Comparison of ENCODE assay signal across 8 cellular contexts in genomic region chr6:109008061-109008460, GRCh38.
DNase-seq lines count a peak whose midpoint lies in the region; ATAC-seq, FAIRE-seq and TF ChIP-seq lines count a peak whose summit lies in the region.

No MANE protein-coding gene starts in this region.

- H3K4me3 ChIP-seq in kidney (ENCODE audit: low read length in 2 of 2) (peak overlapping the region; percentile 62 to 94), tibial artery (peak overlapping the region; percentile 65 to 87)

- H3K36me3 Mint-ChIP-seq in activated T-cell treated with anti-CD3 and anti-CD28 coated beads, Interleukin-2, amount 50 U/mL, for 4 hours (ENCODE audit: insufficient read depth): no peaks in the 10 kb centered on the region
- H3K36me3 Mint-ChIP-seq in activated T-helper 1 cell treated with anti-CD3 and anti-CD28 coated beads, Interleukin-12 subunit alpha, Interleukin-12 subunit beta, Interleukin-2, Interleukin-4 antibody, amounts not matched to agents 30 ng/mL and 10 ng/mL and 1 ng/mL, durations not matched to agents 14 hours and 24 hours and 36 hours (ENCODE audit: low read depth): peaks cover 6% of the 10 kb centered on the region

- H3K36me3 ChIP-seq in kidney (ENCODE audit: control insufficient read depth in 1 of 2, insufficient read depth in 2 of 2, low read length in 2 of 2): no peaks in the 10 kb centered on the region
- H3K36me3 ChIP-seq in tibial artery: no peaks in the 10 kb centered on the region

- H3K4me1 ChIP-seq in kidney (ENCODE audit: control insufficient read depth in 1 of 2, insufficient read depth in 1 of 2, low read depth in 1 of 2, low read length in 2 of 2) (peaks cover 0 to 5% of the 10 kb centered on the region in 2 donors), tibial artery (peaks cover 0 to 48% (median 28%) of the 10 kb centered on the region in 4 donors)

- peak overlapping the region; percentile 93 for H3K4me3 Mint-ChIP-seq in activated T-cell treated with anti-CD3 and anti-CD28 coated beads, Interleukin-2, amount 50 U/mL, for 4 hours
- H3K4me3 Mint-ChIP-seq in activated T-helper 1 cell treated with anti-CD3 and anti-CD28 coated beads, Interleukin-12 subunit alpha, Interleukin-12 subunit beta, Interleukin-2, Interleukin-4 antibody, amounts not matched to agents 30 ng/mL and 10 ng/mL and 1 ng/mL, durations not matched to agents 14 hours and 24 hours and 36 hours: peak overlapping the region; percentile 96

- H3K27ac ChIP-seq in kidney (ENCODE audit: low read depth in 2 of 2, low read length in 2 of 2): no peak overlapping the region
- H3K27ac ChIP-seq in tibial artery: peak overlapping the region; percentile 81 to 86

- H3K27me3 Mint-ChIP-seq in activated T-cell treated with anti-CD3 and anti-CD28 coated beads, Interleukin-2, amount 50 U/mL, for 4 hours (ENCODE audit: low read depth): no peaks in the 10 kb centered on the region
- no peaks in the 10 kb centered on the region for H3K27me3 Mint-ChIP-seq in activated T-helper 1 cell treated with anti-CD3 and anti-CD28 coated beads, Interleukin-12 subunit alpha, Interleukin-12 subunit beta, Interleukin-2, Interleukin-4 antibody, amounts not matched to agents 30 ng/mL and 10 ng/mL and 1 ng/mL, durations not matched to agents 14 hours and 24 hours and 36 hours (ENCODE audit: insufficient read depth)

- TF ChIP-seq CTCF in kidney (IDR thresholded peaks at IDR 0.05; ENCODE audit: borderline replicate concordance, extremely low read depth, insufficient read depth): no peak
- no peak for TF ChIP-seq CTCF in tibial artery (IDR thresholded peaks at IDR 0.05)

- H3K9me3 ChIP-seq in kidney (ENCODE audit: control insufficient read depth in 1 of 2, low read length in 2 of 2) (no peaks in the 10 kb centered on the region), tibial artery (no peaks in the 10 kb centered on the region)

- H3K27ac Mint-ChIP-seq in activated T-helper 1 cell treated with anti-CD3 and anti-CD28 coated beads, Interleukin-12 subunit alpha, Interleukin-12 subunit beta, Interleukin-2, Interleukin-4 antibody, amounts not matched to agents 30 ng/mL and 10 ng/mL and 1 ng/mL, durations not matched to agents 14 hours and 24 hours and 36 hours: peak overlapping the region; percentile 74

- H3K27me3 ChIP-seq in tibial artery: no peaks in the 10 kb centered on the region

- intact Hi-C loops in activated T-helper 1 cell treated with anti-CD3 and anti-CD28 coated beads, Interleukin-12 subunit alpha, Interleukin-12 subunit beta, Interleukin-2, Interleukin-4 antibody, amounts not matched to agents 30 ng/mL and 10 ng/mL and 1 ng/mL, durations not matched to agents 14 hours and 24 hours and 36 hours (cut with micrococcal nuclease): loop anchor here (1.0 to 10.0 kb wide), 16 partner anchors 51 to 1809 kb away; partner anchors contain the start of genes AK9, ARMC2, CD164 and CDK19
- intact Hi-C loops in kidney (cut with DNase I) (no loop called here), tibial artery (cut with DNase I; ENCODE audit: low total_unique reads) (loop anchor here (5.0 to 10.0 kb wide), 2 partner anchors 61 to 453 kb away; no protein-coding TSS in a partner anchor)

- no peak for DNase-seq in activated T-cell treated with anti-CD3 and anti-CD28 coated beads, Interleukin-2, amount 50 U/mL, for 4 hours
- no peak for DNase-seq in activated T-cell treated with anti-CD3 and anti-CD28 coated beads, Interleukin-2, amount 50 U/mL, for 48 hours
- no peak for DNase-seq in activated T-helper 1 cell treated with anti-CD3 and anti-CD28 coated beads, Interleukin-12 subunit alpha, Interleukin-12 subunit beta, Interleukin-2, Interleukin-4 antibody, amounts not matched to agents 30 ng/mL and 10 ng/mL and 1 ng/mL, durations not matched to agents 14 hours and 24 hours and 36 hours (ENCODE audit: low spot score)
- DNase-seq in kidney: no peak
- DNase-seq in tibial artery: no peak
- DNase-seq in stimulated activated CD8-positive, alpha-beta memory T cell treated with anti-CD3 and anti-CD28 coated beads, Interleukin-4, amount 100 ng/mL, for 48 hours: no peak
- DNase-seq in urothelium cell line (ENCODE audit: low spot score): no peak
- no peak for DNase-seq in NCI-H748 treated with DMSO at 0.1 percent for 48 hours (lab: John Stamatoyannopoulos, UW)

- H3K4me1 Mint-ChIP-seq in activated T-cell treated with anti-CD3 and anti-CD28 coated beads, Interleukin-2, amount 50 U/mL, for 4 hours (ENCODE audit: low read depth): peaks cover 63% of the 10 kb centered on the region
- H3K4me1 Mint-ChIP-seq in activated T-helper 1 cell treated with anti-CD3 and anti-CD28 coated beads, Interleukin-12 subunit alpha, Interleukin-12 subunit beta, Interleukin-2, Interleukin-4 antibody, amounts not matched to agents 30 ng/mL and 10 ng/mL and 1 ng/mL, durations not matched to agents 14 hours and 24 hours and 36 hours (ENCODE audit: low read depth): peaks cover 31% of the 10 kb centered on the region

- no peaks in the 10 kb centered on the region for H3K9me3 Mint-ChIP-seq in activated T-cell treated with anti-CD3 and anti-CD28 coated beads, Interleukin-2, amount 50 U/mL, for 4 hours
- H3K9me3 Mint-ChIP-seq in activated T-helper 1 cell treated with anti-CD3 and anti-CD28 coated beads, Interleukin-12 subunit alpha, Interleukin-12 subunit beta, Interleukin-2, Interleukin-4 antibody, amounts not matched to agents 30 ng/mL and 10 ng/mL and 1 ng/mL, durations not matched to agents 14 hours and 24 hours and 36 hours: no peaks in the 10 kb centered on the region

- H3K9ac ChIP-seq in kidney (ENCODE audit: low read length in 2 of 2): peak overlapping the region in 1 of 2 donors; percentile 22

- peak; percentile 46 for FAIRE-seq in kidney (lab: Jason Lieb, UNC)
- FAIRE-seq in urothelium cell line (lab: Jason Lieb, UNC): no peak

- peak; percentile 16 to 23 for ATAC-seq in activated T-cell treated with anti-CD3 and anti-CD28 coated beads, Interleukin-2, amount 50 U/mL, for 4 hours

Comparison
In these comparisons a context has a peak if more than half of its experiments do, and no peak if none do; other contexts are left out.
1. H3K27ac ChIP-seq: peak in tibial artery (2 of 2); none in kidney (0 of 2).